ENCODE assay signal across 30 cellular contexts in the genomic region with DNA sequence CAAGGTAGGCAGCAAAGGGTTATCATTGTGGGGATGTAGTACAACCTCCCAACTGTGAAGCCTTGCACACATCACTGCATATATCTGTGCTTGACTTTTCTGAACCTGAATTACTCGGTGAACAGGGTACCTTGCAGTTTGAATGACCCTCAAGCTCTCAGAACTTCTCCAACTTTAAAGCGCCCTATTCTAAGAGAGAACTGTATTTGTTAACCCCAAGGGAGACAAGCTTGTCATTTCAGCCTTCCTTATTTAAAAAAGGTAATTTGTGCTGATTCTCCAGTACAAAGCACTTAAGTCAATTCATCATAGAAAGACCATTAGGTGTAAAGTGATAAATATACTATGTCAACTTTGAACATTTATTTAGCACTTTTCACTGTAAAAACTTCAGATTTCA.
"Had no signal": no experiment of that assay in that cellular context is flagged by ENCODE, and none has a peak within 500 bp of the region (broad histone marks: within the 10 kb centered on the region; RNA-seq: fewer than 3 reads in every experiment).

No MANE protein-coding gene starts in this region.

- H3K27ac ChIP-seq: adrenal gland, body of pancreas, brain microvascular endothelial cell, breast epithelium, VCaP had no signal

- H3K4me1 ChIP-seq: adrenal gland, body of pancreas, breast epithelium had no signal

- DNase-seq: activated B cell treated with CpG ODN at 0.5 μM for 24 hours; activated CD4-positive, alpha-beta memory T cell treated with anti-CD3 and anti-CD28 coated beads for 36 hours; activated CD4-positive, alpha-beta T cell treated with anti-CD3 and anti-CD28 coated beads for 4 hours; activated CD4-positive, alpha-beta T cell treated with anti-CD3 and anti-CD28 coated beads, Interleukin-2, amount 10 ng/mL, durations not matched to agents 24 days and 14 days; activated CD4-positive, alpha-beta T cell treated with anti-CD3 and anti-CD28 coated beads, Interleukin-2, amount 50 U/mL, for 1 hour; activated CD4-positive, alpha-beta T cell treated with anti-CD3 and anti-CD28 coated beads, Interleukin-2, amount 50 U/mL, for 4 hours; activated CD4-positive, CD25-positive, alpha-beta regulatory T cell treated with anti-CD3 and anti-CD28 coated beads, Interleukin-2, amount 50 U/mL, for 72 hours; activated CD8-positive, alpha-beta memory T cell treated with anti-CD3 and anti-CD28 coated beads, Interleukin-2, amount 50 U/mL, for 4 hours; activated CD8-positive, alpha-beta T cell treated with anti-CD3 and anti-CD28 coated beads for 36 hours; activated effector memory CD4-positive, alpha-beta T cell treated with anti-CD3 and anti-CD28 coated beads, Interleukin-2, amount 50 U/mL, for 16 hours; activated gamma-delta T cell treated with Interleukin-2 at 50 U/mL for 16 hours; activated naive CD4-positive, alpha-beta T cell; activated naive CD4-positive, alpha-beta T cell treated with anti-CD3 and anti-CD28 coated beads for 36 hours; activated naive CD4-positive, alpha-beta T cell treated with anti-CD3 and anti-CD28 coated beads, Interleukin-2, amount 50 U/mL, for 16 hours; activated naive CD8-positive, alpha-beta T cell treated with anti-CD3 and anti-CD28 coated beads for 36 hours; activated T-cell treated with anti-CD3 and anti-CD28 coated beads for 4 hours; activated T-cell treated with anti-CD3 and anti-CD28 coated beads, Interleukin-2, amount 50 U/mL, for 1 hour; activated T-cell treated with anti-CD3 and anti-CD28 coated beads, Interleukin-2, amount 50 U/mL, for 4 hours; activated T-cell treated with anti-CD3 and anti-CD28 coated beads, Interleukin-2, amount 50 U/mL, for 72 hours; adrenal gland; amniotic stem cell; aorta; brain microvascular endothelial cell; central memory CD4-positive, alpha-beta T cell; T-helper 2 cell; T-helper 9 cell had no signal

- H3K36me3 ChIP-seq: adrenal gland, brain microvascular endothelial cell, breast epithelium had no signal

- FAIRE-seq: TTC549 had no signal

- H3K27me3 ChIP-seq: adrenal gland, body of pancreas, brain microvascular endothelial cell, breast epithelium had no signal

- H3K4me3 ChIP-seq: adrenal gland, body of pancreas, breast epithelium had no signal

- H3K9me3 ChIP-seq: adrenal gland, body of pancreas, breast epithelium had no signal
